Comparison of ENCODE assay signal across 9 cellular contexts in genomic region chr17:49016775-49017463, GRCh38. TPM values are rescaled to one million over a fixed set of nuclear protein-coding genes. Genes with fewer than 3 reads are reported as not detected.
DNase-seq lines count a peak whose midpoint lies in the region; ATAC-seq, FAIRE-seq and TF ChIP-seq lines count a peak whose summit lies in the region.
"Had no signal": no experiment of that assay in that cellular context is flagged by ENCODE, and none has a peak within 500 bp of the region (broad histone marks: within the 10 kb centered on the region; RNA-seq: fewer than 3 reads in every experiment).

No MANE protein-coding gene starts in this region.

- dilution Hi-C loops in mammary epithelial cell (cut with HindIII; ENCODE audit: low sequenced_read_pairs) = loop anchor here (5.0 kb wide), 1 partner anchor 55 kb away; no protein-coding TSS in a partner anchor

- no peaks in the 10 kb centered on the region for H4K20me1 ChIP-seq in mammary epithelial cell (ENCODE audit: insufficient read depth, low read length)

- H3K79me2 ChIP-seq in mammary epithelial cell (ENCODE audit: insufficient read depth, low read length) = no peaks in the 10 kb centered on the region

- in situ Hi-C loops in mammary epithelial cell (cut with MboI; ENCODE audit: low sequenced_read_pairs in 2 of 2) = no loop called here

- no peaks in the 10 kb centered on the region for H3K9me3 ChIP-seq in mammary epithelial cell (replicated peaks; ENCODE audit: insufficient read depth, low read length)

- ATAC-seq in GM21786 (IDR thresholded peaks at IDR 0.05; ENCODE audit: unreplicated experiment) (no peak), GM18502 (IDR thresholded peaks at IDR 0.05; ENCODE audit: poor library complexity, unreplicated experiment) (no peak)

- CTCF ChIA-PET in mammary epithelial cell (lab: Charles Lee; ENCODE audit: low non-redundant PET) = interaction anchor here (0.6 kb wide), 2 partner anchors 15 to 30 kb away, joined by 3 to 5 read pairs; no protein-coding TSS in a partner anchor

- H3K27ac ChIP-seq in mammary epithelial cell (ENCODE audit: insufficient read depth, low read depth, low read length) = no peak overlapping the region

- H3K4me1 ChIP-seq in mammary epithelial cell (ENCODE audit: insufficient read depth, low read length) = peaks cover 7% of the 10 kb centered on the region

- DNase-seq in AG10803 (ENCODE audit: low read depth) (peak; percentile 82), HT1080 (ENCODE audit: low read depth) (peak; percentile 91), mammary epithelial cell (peak; percentile 55), myocyte (ENCODE audit: low read depth) (peak; percentile 80), GM12892 (ENCODE audit: insufficient read length) (no peak), cerebellar cortex (ENCODE audit: low spot score) (no peak)

- intact Hi-C loops in mammary epithelial cell (cut with micrococcal nuclease) = no loop called here

- H3K27me3 ChIP-seq in mammary epithelial cell (ENCODE audit: insufficient read depth, low read length) = peaks cover 35% of the 10 kb centered on the region

- no peak overlapping the region for H3K4me3 ChIP-seq in AG10803 (ENCODE audit: low read length)
- H3K4me3 ChIP-seq in mammary epithelial cell (replicated peaks in 1 of 3; ENCODE audit: insufficient read depth in 1 of 3, low read depth in 2 of 3, low read length in 3 of 3) = no peak overlapping the region

- no TSS peak for BruUV-seq in mammary epithelial cell (replicated peaks; lab: Mats Ljungman, UMichigan)

- no peaks in the 10 kb centered on the region for H3K36me3 ChIP-seq in mammary epithelial cell (ENCODE audit: insufficient read depth, low read length)

- H3K9ac ChIP-seq in mammary epithelial cell (ENCODE audit: insufficient read depth, low read length) = no peak overlapping the region

- no peak overlapping the region for H3K4me2 ChIP-seq in mammary epithelial cell (ENCODE audit: insufficient read depth, low read depth, low read length)

- no peak overlapping the region for H2AFZ ChIP-seq in mammary epithelial cell (ENCODE audit: low read depth, low read length)

- no peak for TF ChIP-seq CTCF in AG10803 (conservative IDR thresholded peaks at IDR 0.05; ENCODE audit: low read length)
- TF ChIP-seq CTCF in mammary epithelial cell (conservative IDR thresholded peaks at IDR 0.05 in 1 of 2, IDR thresholded peaks at IDR 0.05 in 1 of 2; ENCODE audit: extremely low read depth in 1 of 2, insufficient read depth in 1 of 2, low read depth in 1 of 2, low read length in 2 of 2) = no peak

- 3% methylated on average over 8 of the region's 16 CpGs for WGBS in mammary epithelial cell (ENCODE audit: low coverage, missing lambda C conversion rate)

- no peak for FAIRE-seq in GM12892 (lab: Jason Lieb, UNC)

- TF ChIP-seq POLR2A in GM12892 (IDR thresholded peaks at IDR 0.05; ENCODE audit: low read depth, low read length) = no peak

RNA-seq across cellular contexts. Expression of gene IGF2BP1, which starts 19.7 kb away (rescaled TPM):
- total RNA-seq in HT1080 (2014; rRNA removed; shearing (Covaris generic)) = 18.5 and 18.6 TPM in 2 replicates
- polyA plus RNA-seq in HT1080 (2015; cell fraction: cytosol; rRNA removed) = 10.5 and 12.1 TPM in 2 replicates
- 34.4 and 34.5 TPM in 2 replicates for polyA plus RNA-seq in HT1080 (2015; cell fraction: nucleus; rRNA removed)
- total RNA-seq in mammary epithelial cell = under 1 TPM in 1 of 2 donors, not detected in 1; 0.17 TPM
- polyA plus RNA-seq in mammary epithelial cell = 0.03 TPM
- not detected for polyA minus RNA-seq in mammary epithelial cell
- total RNA-seq in myocyte = 6.7 and 9.3 TPM in 2 replicates
- polyA plus RNA-seq in myocyte (2012) = 10.8 TPM
- polyA plus RNA-seq in GM12892 (2012; ENCODE audit: missing spikeins) = 0.74 TPM

RNA-seq across cellular contexts. Expression of gene GIP, which starts 48.5 kb away (rescaled TPM):
- total RNA-seq in HT1080 (2014; rRNA removed; shearing (Covaris generic)) = not detected in 2 replicates
- polyA plus RNA-seq in HT1080 (2015; cell fraction: cytosol; rRNA removed) = not detected in 2 replicates
- not detected in 2 replicates for polyA plus RNA-seq in HT1080 (2015; cell fraction: nucleus; rRNA removed)
- total RNA-seq in mammary epithelial cell = not detected
- not detected for polyA plus RNA-seq in mammary epithelial cell
- not detected for polyA minus RNA-seq in mammary epithelial cell
- total RNA-seq in myocyte = not detected in 2 replicates
- 0.64 TPM for polyA plus RNA-seq in myocyte (2012)
- polyA plus RNA-seq in GM12892 (2012; ENCODE audit: missing spikeins) = not detected
- total RNA-seq: T-helper 2 cell treated with Interferon-gamma antibody and Interleukin-4, amounts not matched to agents 100 ng/mL and 5 ng/mL, for 36 hours had no signal

Comparison
In these comparisons a context has a peak if more than half of its experiments do, and no peak if none do; other contexts are left out.
1. DNase-seq: peak in AG10803 (single experiment), HT1080 (single experiment), mammary epithelial cell (single experiment) and myocyte (single experiment); none in GM12892 (single experiment) and cerebellar cortex (single experiment).